1 cellular context compared by ENCODE assay signal in genomic region chr3:63909431-63909830, GRCh38.
TF ChIP-seq lines count a peak whose summit lies in the region.

No MANE protein-coding gene starts in this region.

TF ChIP-seq in HepG2, 621 proteins besides CTCF, POLR2A, EP300 and RAD21:
- TF ChIP-seq HINFP (CRISPR knock-in tag; IDR thresholded peaks at IDR 0.05; ENCODE audit: low read depth) (no peak), CENPX (CRISPR knock-in tag; IDR thresholded peaks at IDR 0.05) (no peak), U2AF2 (IDR thresholded peaks at IDR 0.05; ENCODE audit: low read depth, low read length) (no peak), PTBP1 (IDR thresholded peaks at IDR 0.05; ENCODE audit: low read depth, low read length, poor library complexity, severe bottlenecking) (no peak), NR1H2 (CRISPR knock-in tag; IDR thresholded peaks at IDR 0.05; ENCODE audit: borderline replicate concordance, low read depth) (no peak), ZC3H13 (CRISPR knock-in tag; IDR thresholded peaks at IDR 0.05) (no peak), ZNF121 (CRISPR knock-in tag; IDR thresholded peaks at IDR 0.05) (no peak), KLF15 (CRISPR knock-in tag; IDR thresholded peaks at IDR 0.05; ENCODE audit: borderline replicate concordance) (no peak), ARID2 (CRISPR knock-in tag; IDR thresholded peaks at IDR 0.05; ENCODE audit: borderline replicate concordance) (no peak), TOPORS (CRISPR knock-in tag; IDR thresholded peaks at IDR 0.05) (no peak), TSC22D2 (CRISPR knock-in tag; IDR thresholded peaks at IDR 0.05; ENCODE audit: borderline replicate concordance) (no peak), ZNF251 (CRISPR knock-in tag; IDR thresholded peaks at IDR 0.05) (no peak), SP1 (IDR thresholded peaks at IDR 0.05) (no peak), SP1 (CRISPR knock-in tag; IDR thresholded peaks at IDR 0.05) (no peak), KAT8 (CRISPR knock-in tag; IDR thresholded peaks at IDR 0.05) (no peak), ZNF841 (CRISPR knock-in tag; IDR thresholded peaks at IDR 0.05; ENCODE audit: borderline replicate concordance) (no peak), ZNF12 (CRISPR knock-in tag; IDR thresholded peaks at IDR 0.05) (no peak)
- TF ChIP-seq, protein P1, sequence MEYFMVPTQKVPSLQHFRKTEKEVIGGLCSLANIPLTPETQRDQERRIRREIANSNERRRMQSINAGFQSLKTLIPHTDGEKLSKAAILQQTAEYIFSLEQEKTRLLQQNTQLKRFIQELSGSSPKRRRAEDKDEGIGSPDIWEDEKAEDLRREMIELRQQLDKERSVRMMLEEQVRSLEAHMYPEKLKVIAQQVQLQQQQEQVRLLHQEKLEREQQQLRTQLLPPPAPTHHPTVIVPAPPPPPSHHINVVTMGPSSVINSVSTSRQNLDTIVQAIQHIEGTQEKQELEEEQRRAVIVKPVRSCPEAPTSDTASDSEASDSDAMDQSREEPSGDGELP (IDR thresholded peaks at IDR 0.05; ENCODE audit: borderline replicate concordance, low read depth): no peak
